In genomic region chr1:14976260-14976659, GRCh38 we compare ENCODE assay signal across 19 cellular contexts.
DNase-seq lines count a peak whose midpoint lies in the region; ATAC-seq, FAIRE-seq and TF ChIP-seq lines count a peak whose summit lies in the region.
"Had no signal": no experiment of that assay in that cellular context is flagged by ENCODE, and none has a peak within 500 bp of the region (broad histone marks: within the 10 kb centered on the region; RNA-seq: fewer than 3 reads in every experiment).

No MANE protein-coding gene starts in this region.

- H3K27me3 ChIP-seq in ovary: no peaks in the 10 kb centered on the region
- H3K27me3 ChIP-seq: BE2C had no signal

- peak; percentile 96 for DNase-seq in ACHN
- peak; percentile 21 for DNase-seq in RPMI7951 (ENCODE audit: low read depth)
- peak; percentile 84 for DNase-seq in kidney
- DNase-seq in renal cortical epithelial cell (ENCODE audit: low read depth): peak; percentile 97
- DNase-seq in ovary: no peak
- no peak for DNase-seq in left ventricle myocardium superior
- DNase-seq: 8988T; BE2C; Calu3; CD4-positive, alpha-beta T cell; GF-D8; GM23248; NCI-H1105; NCI-H2081; NCI-H748 treated with DMSO at 0.1 percent for 48 hours; RPMI8226; SHP77 treated with DMSO at 0.1 percent for 48 hours had no signal

- no peak overlapping the region for H3K9ac ChIP-seq in kidney (ENCODE audit: low read length in 2 of 2)
- H3K9ac ChIP-seq: GM23248 had no signal

- H3K36me3 ChIP-seq in kidney (ENCODE audit: control insufficient read depth in 1 of 2, insufficient read depth in 2 of 2, low read length in 2 of 2) (no peaks in the 10 kb centered on the region), ovary (no peaks in the 10 kb centered on the region)
- H3K36me3 ChIP-seq: BE2C had no signal

- H3K4me3 ChIP-seq in kidney (ENCODE audit: low read length in 2 of 2): no peak overlapping the region
- H3K4me3 ChIP-seq in ovary: no peak overlapping the region
- H3K4me3 ChIP-seq: GM23248 had no signal

- TF ChIP-seq EP300 in ovary (IDR thresholded peaks at IDR 0.05): no peak

- ATAC-seq in HG02870 (IDR thresholded peaks at IDR 0.05; ENCODE audit: unreplicated experiment) (no peak), GM18511 (IDR thresholded peaks at IDR 0.05; ENCODE audit: unreplicated experiment) (no peak), left ventricle myocardium superior (no peak)

- peak overlapping the region; percentile 90 to 96 for H3K27ac ChIP-seq in kidney (ENCODE audit: low read depth in 2 of 2, low read length in 2 of 2)
- no peak overlapping the region for H3K27ac ChIP-seq in ovary
- H3K27ac ChIP-seq: GM23248 had no signal

- in situ Hi-C loops in ACHN (cut with HindIII; ENCODE audit: low pct_ligation_motif_present, low pct_unique_long_range_greater_than_20kb, low sequenced_read_pairs): no loop called here

- intact Hi-C loops in kidney (cut with DNase I): no loop called here
- intact Hi-C loops in ovary (cut with DNase I): no loop called here
- intact Hi-C loops in left ventricle myocardium superior (cut with micrococcal nuclease): no loop called here

- TF ChIP-seq POLR2A in ovary (IDR thresholded peaks at IDR 0.05): no peak

- WGBS in ovary, 3 donors: 86 to 92% (median 91%) methylated on average over 13 of the region's 13 CpGs

- H3K4me1 ChIP-seq in kidney (ENCODE audit: control insufficient read depth in 1 of 2, insufficient read depth in 1 of 2, low read depth in 1 of 2, low read length in 2 of 2): peaks cover 40 to 43% of the 10 kb centered on the region in 2 donors
- peaks cover 9% of the 10 kb centered on the region for H3K4me1 ChIP-seq in ovary (ENCODE audit: insufficient read depth)
- H3K4me1 ChIP-seq: BE2C had no signal

- no peak for TF ChIP-seq CTCF in kidney (IDR thresholded peaks at IDR 0.05; ENCODE audit: borderline replicate concordance, extremely low read depth, insufficient read depth)
- no peak for TF ChIP-seq CTCF in ovary (IDR thresholded peaks at IDR 0.05)

- no peak for FAIRE-seq in kidney (lab: Jason Lieb, UNC)

- H3K9me3 ChIP-seq in kidney (ENCODE audit: control insufficient read depth in 1 of 2, low read length in 2 of 2): no peaks in the 10 kb centered on the region
- H3K9me3 ChIP-seq in ovary: no peaks in the 10 kb centered on the region
- H3K9me3 ChIP-seq: BE2C had no signal

Comparison
In these comparisons a context has a peak if more than half of its experiments do, and no peak if none do; other contexts are left out.
1. DNase-seq: peak in ACHN (single experiment), RPMI7951 (single experiment), kidney (single experiment) and renal cortical epithelial cell (single experiment); none in ovary (0 of 5) and left ventricle myocardium superior (single experiment).
2. H3K27ac ChIP-seq: peak in kidney (2 of 2); none in ovary (0 of 2).